ENCODE assay signal across 1 cellular context in genomic region chr13:46893820-46894533, GRCh38.
TF ChIP-seq lines count a peak whose summit lies in the region.

No MANE protein-coding gene starts in this region.

TF ChIP-seq in H1, 55 proteins besides CTCF, POLR2A, EP300 and RAD21 (continued from another document):
- TF ChIP-seq CHD7 (IDR thresholded peaks at IDR 0.05; ENCODE audit: insufficient replicate concordance, low read length) (no peak), SRF (IDR thresholded peaks at IDR 0.05; ENCODE audit: low read depth, low read length) (no peak), EGR1 (IDR thresholded peaks at IDR 0.05; ENCODE audit: borderline replicate concordance, low read depth, low read length) (no peak), RBBP5 (IDR thresholded peaks at IDR 0.05; ENCODE audit: borderline replicate concordance, low read depth, low read length) (0 out of 2 replicates have a peak, but pooled peaks have one; percentile 32), CEBPB (IDR thresholded peaks at IDR 0.05; ENCODE audit: low read depth, low read length) (no peak), POU5F1 (IDR thresholded peaks at IDR 0.05; ENCODE audit: low read depth, low read length) (no peak), JUND (IDR thresholded peaks at IDR 0.05; ENCODE audit: low read length) (no peak), PHF8 (conservative IDR thresholded peaks at IDR 0.05; ENCODE audit: low read depth, low read length) (0 out of 2 replicates have a peak, but pooled peaks have one; percentile 22), SP2 (IDR thresholded peaks at IDR 0.05; ENCODE audit: low read length) (no peak), SIRT6 (IDR thresholded peaks at IDR 0.05; ENCODE audit: low read length) (no peak), BACH1 (IDR thresholded peaks at IDR 0.05; ENCODE audit: low read length) (no peak), BRCA1 (IDR thresholded peaks at IDR 0.05; ENCODE audit: low read depth, low read length) (no peak), CREB1 (IDR thresholded peaks at IDR 0.05) (no peak), KDM5A (IDR thresholded peaks at IDR 0.05; ENCODE audit: low read length) (no peak), MAFK (IDR thresholded peaks at IDR 0.05; ENCODE audit: low read depth, low read length) (no peak), SP1 (IDR thresholded peaks at IDR 0.05; ENCODE audit: low read depth, low read length) (0 out of 2 replicates have a peak, but pooled peaks have one; percentile 9), TAF1 (IDR thresholded peaks at IDR 0.05; ENCODE audit: low read depth, low read length) (no peak)
